In the genomic region with DNA sequence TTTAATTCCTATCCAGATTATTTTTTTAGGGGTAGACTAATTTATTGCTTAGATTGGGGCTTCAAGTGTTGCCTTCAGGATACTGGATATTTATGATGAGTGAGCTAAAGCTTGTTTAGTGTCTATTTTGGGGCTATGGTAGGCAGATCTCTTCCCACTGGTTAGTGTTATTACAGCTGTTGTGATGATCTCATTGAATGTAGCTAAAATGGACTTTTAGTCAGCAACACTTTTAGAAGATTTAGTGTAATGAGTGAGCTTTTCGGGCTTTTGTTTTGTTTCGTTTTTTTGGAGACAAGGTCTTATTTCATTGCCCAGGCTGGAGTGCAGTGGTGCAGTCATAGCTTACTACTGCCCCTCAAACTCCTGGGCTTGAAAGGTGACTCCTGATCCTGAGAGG, we compare ENCODE assay signal across 13 cellular contexts. TPM values are rescaled to one million over a fixed set of nuclear protein-coding genes. Genes with fewer than 3 reads are reported as not detected.
A peak's percentile ranks its signal among the peaks of the same experiment; 100 is the strongest.
DNase-seq lines count a peak whose midpoint lies in the region; ATAC-seq and TF ChIP-seq lines count a peak whose summit lies in the region.
"Had no signal": no experiment of that assay in that cellular context is flagged by ENCODE, and none has a peak within 500 bp of the region (broad histone marks: within the 10 kb centered on the region; RNA-seq: fewer than 3 reads in every experiment).

No MANE protein-coding gene starts in this region.

- H3K9me3 ChIP-seq in cardiac muscle cell (ENCODE audit: low read depth), result no peaks in the 10 kb centered on the region
- no peaks in the 10 kb centered on the region for H3K9me3 ChIP-seq in adipocyte (ENCODE audit: control insufficient read depth, low read length)

- no peaks in the 10 kb centered on the region for H3K27me3 ChIP-seq in cardiac muscle cell
- no peaks in the 10 kb centered on the region for H3K27me3 ChIP-seq in adipocyte (replicated peaks; ENCODE audit: control insufficient read depth, insufficient read depth, low read length)

- no peak overlapping the region for H3K9ac ChIP-seq in adipocyte (ENCODE audit: low read length)

- no peaks in the 10 kb centered on the region for H3K27me3 Mint-ChIP-seq in memory B cell
- H3K27me3 Mint-ChIP-seq: activated CD4-positive, alpha-beta T cell treated with anti-CD3 and anti-CD28 coated beads, Interleukin-2, amount 10 ng/mL, durations not matched to agents 7 days and 5 days had no signal

- intact Hi-C loops in left ventricle myocardium superior (cut with micrococcal nuclease), result no loop called here

- no peak overlapping the region for H3K4me3 Mint-ChIP-seq in memory B cell
- H3K4me3 Mint-ChIP-seq: activated CD4-positive, alpha-beta T cell treated with anti-CD3 and anti-CD28 coated beads, Interleukin-2, amount 10 ng/mL, durations not matched to agents 7 days and 5 days had no signal

- H3K36me3 ChIP-seq in cardiac muscle cell (peaks cover 3% of the 10 kb centered on the region), adipocyte (ENCODE audit: control insufficient read depth, insufficient read depth, low read length, severe bottlenecking) (peaks cover 41% of the 10 kb centered on the region)

- H3K4me3 ChIP-seq in cardiac muscle cell (no peak overlapping the region), adipocyte (ENCODE audit: low read length) (no peak overlapping the region)
- H3K4me3 ChIP-seq: coronary artery, GM12878 had no signal

- peaks cover 18% of the 10 kb centered on the region for H3K4me1 Mint-ChIP-seq in memory B cell

- peaks cover 9% of the 10 kb centered on the region for H3K36me3 Mint-ChIP-seq in memory B cell

- H3K4me1 ChIP-seq in cardiac muscle cell (ENCODE audit: low read depth), result peaks cover 44% of the 10 kb centered on the region
- H3K4me1 ChIP-seq in adipocyte (ENCODE audit: control insufficient read depth, insufficient read depth, low read length), result peaks cover 19% of the 10 kb centered on the region

- no peak for DNase-seq in cardiac muscle cell (ENCODE audit: low read depth in 1 of 2, low spot score in 1 of 2)
- no peak for DNase-seq in left ventricle myocardium superior
- DNase-seq in adipocyte (ENCODE audit: low read depth), result peak; percentile 31
- no peak for DNase-seq in memory B cell (ENCODE audit: low spot score in 2 of 2)
- DNase-seq in superior temporal gyrus (ENCODE audit: extremely low spot score), result peak; percentile 57
- no peak for DNase-seq in UCSD-AML1 (lab: John Stamatoyannopoulos, UW; ENCODE audit: unreplicated experiment)
- no peak for DNase-seq in hippocampal formation (lab: John Stamatoyannopoulos, UW)
- DNase-seq: activated CD4-positive, alpha-beta T cell treated with anti-CD3 and anti-CD28 coated beads, Interleukin-2, amount 10 ng/mL, durations not matched to agents 7 days and 5 days; activated gamma-delta T cell treated with Interleukin-2 at 50 U/mL for 16 hours; DMS79 had no signal

- H3K27ac Mint-ChIP-seq in memory B cell, result peak overlapping the region; percentile 47
- H3K27ac Mint-ChIP-seq: activated CD4-positive, alpha-beta T cell treated with anti-CD3 and anti-CD28 coated beads, Interleukin-2, amount 10 ng/mL, durations not matched to agents 7 days and 5 days had no signal

- H3K9me3 Mint-ChIP-seq in memory B cell, result no peaks in the 10 kb centered on the region
- H3K9me3 Mint-ChIP-seq: activated CD4-positive, alpha-beta T cell treated with anti-CD3 and anti-CD28 coated beads, Interleukin-2, amount 10 ng/mL, durations not matched to agents 7 days and 5 days had no signal

- ATAC-seq in left ventricle myocardium superior (no peak), memory B cell (ENCODE audit: low read depth) (no peak), GM21717 (IDR thresholded peaks at IDR 0.05; ENCODE audit: unreplicated experiment) (no peak)
- ATAC-seq: GM12878 had no signal

- TF ChIP-seq CTCF in cardiac muscle cell (IDR thresholded peaks at IDR 0.05; ENCODE audit: low read depth, low read length), result no peak

- H3K27ac ChIP-seq in cardiac muscle cell, result peak overlapping the region; percentile 85
- H3K27ac ChIP-seq: coronary artery had no signal

RNA-seq across cellular contexts. Expression of a gene that starts 14.2 kb away (rescaled TPM):
- total RNA-seq in cardiac muscle cell (60.2 and 92.9 TPM in 2 replicates), left ventricle myocardium superior (67.9 TPM)
- 48.6 and 63.6 TPM in 2 replicates for polyA plus RNA-seq in cardiac muscle cell

Comparison
In these comparisons a context has a peak if more than half of its experiments do, and no peak if none do; other contexts are left out.
1. DNase-seq: peak in adipocyte (single experiment) and superior temporal gyrus (single experiment); none in cardiac muscle cell (0 of 2), left ventricle myocardium superior (single experiment), memory B cell (0 of 2), UCSD-AML1 (single experiment) and hippocampal formation (0 of 2).